Comparison of ENCODE assay signal across 8 cellular contexts in the genomic region with DNA sequence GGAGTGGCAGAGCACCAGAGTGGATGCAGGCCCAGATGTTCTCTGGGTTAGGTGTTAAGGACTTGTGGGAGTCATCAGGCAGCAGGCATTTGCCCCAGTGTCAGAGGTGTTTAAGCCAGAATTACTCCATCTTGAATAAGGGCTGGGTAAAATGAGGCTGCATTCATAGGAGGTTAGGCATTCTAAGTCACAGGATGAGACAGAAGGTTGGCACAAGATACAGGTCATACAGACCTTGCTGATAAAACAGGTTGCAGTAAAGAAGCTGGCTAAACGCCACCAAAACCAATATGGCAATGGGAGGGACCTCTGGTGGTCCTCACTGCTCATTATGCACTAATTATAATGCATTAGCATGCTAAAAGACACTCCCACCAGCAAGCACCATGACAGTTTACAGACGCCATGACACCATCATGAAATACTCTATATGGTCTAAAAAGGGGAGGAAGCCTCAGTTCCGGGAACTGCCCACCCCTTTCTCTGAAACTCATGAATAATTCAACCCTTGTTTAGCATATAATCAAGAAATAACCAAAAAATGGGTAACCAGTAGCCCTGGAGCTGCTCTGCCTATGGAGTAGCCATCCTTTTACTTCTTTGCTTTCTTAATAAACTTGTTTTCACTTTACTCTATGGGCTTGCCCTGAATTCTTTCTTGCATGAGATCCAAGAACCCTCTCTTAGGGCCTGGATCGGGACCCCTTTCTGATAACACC. TPM values are rescaled to one million over a fixed set of nuclear protein-coding genes. Genes with fewer than 3 reads are reported as not detected.
DNase-seq lines count a peak whose midpoint lies in the region; ATAC-seq, FAIRE-seq and TF ChIP-seq lines count a peak whose summit lies in the region.

No MANE protein-coding gene starts in this region.

- H3K4me3 ChIP-seq in endodermal cell (ENCODE audit: low read length), result peak overlapping the region; percentile 87
- H3K4me3 ChIP-seq in small intestine (ENCODE audit: low read depth in 1 of 2, low read length in 2 of 2), result peak overlapping the region; percentile 88 to 90

- peaks cover 24% of the 10 kb centered on the region for H3K36me3 Mint-ChIP-seq in endodermal cell (ENCODE audit: low read depth)

- H3K36me3 ChIP-seq in endodermal cell (ENCODE audit: control insufficient read depth, insufficient read depth, low read length) (peaks cover 16% of the 10 kb centered on the region), small intestine (ENCODE audit: control insufficient read depth in 2 of 2, insufficient read depth in 2 of 2, low read length in 2 of 2) (peaks cover 2 to 4% of the 10 kb centered on the region in 2 donors)

- peak overlapping the region; percentile 63 for H3K9ac ChIP-seq in endodermal cell (ENCODE audit: extremely low read depth, low read length, poor library complexity, severe bottlenecking)

- no peaks in the 10 kb centered on the region for H3K27me3 ChIP-seq in endodermal cell (ENCODE audit: control insufficient read depth, insufficient read depth, low read length, poor library complexity, severe bottlenecking)
- H3K27me3 ChIP-seq in small intestine (ENCODE audit: control insufficient read depth in 2 of 2, insufficient read depth in 2 of 2, low read length in 2 of 2), result no peaks in the 10 kb centered on the region

- H3K27me3 Mint-ChIP-seq in endodermal cell (ENCODE audit: insufficient read depth), result no peaks in the 10 kb centered on the region

- H3K27ac ChIP-seq in endodermal cell (ENCODE audit: low read depth, low read length), result no peak overlapping the region
- H3K27ac ChIP-seq in small intestine (ENCODE audit: low read depth in 1 of 2, low read length in 1 of 2), result peak overlapping the region; percentile 93 to 97

- peak; percentile 29 for ATAC-seq in HG03342 (IDR thresholded peaks at IDR 0.05; ENCODE audit: unreplicated experiment)
- ATAC-seq in omental fat pad (ENCODE audit: low FRiP score), result no peak
- ATAC-seq in HG03457 (IDR thresholded peaks at IDR 0.05; ENCODE audit: unreplicated experiment), result no peak

- no peaks in the 10 kb centered on the region for H3K9me3 Mint-ChIP-seq in endodermal cell

- no peaks in the 10 kb centered on the region for H3K4me1 ChIP-seq in endodermal cell (ENCODE audit: control insufficient read depth, insufficient read depth, low read length)
- peaks cover 8 to 13% of the 10 kb centered on the region in 2 donors for H3K4me1 ChIP-seq in small intestine (ENCODE audit: control insufficient read depth in 2 of 2, insufficient read depth in 1 of 2, low read depth in 1 of 2, low read length in 1 of 2)

- DNase-seq in DMS53 (lab: John Stamatoyannopoulos, UW), result peak; percentile 75
- DNase-seq in activated CD4-positive, alpha-beta T cell treated with anti-CD3 and anti-CD28 coated beads for 48 hours, result peak; percentile 83
- peak; percentile 47 for DNase-seq in endodermal cell
- DNase-seq in small intestine, result peak; percentile 48
- DNase-seq in omental fat pad (ENCODE audit: low spot score), result no peak
- no peak for DNase-seq in ureter (ENCODE audit: low spot score)

- no peak for FAIRE-seq in small intestine (lab: Jason Lieb, UNC)

- H3K9me3 ChIP-seq in endodermal cell (ENCODE audit: control insufficient read depth, low read length) (no peaks in the 10 kb centered on the region), small intestine (ENCODE audit: control insufficient read depth, low read depth) (no peaks in the 10 kb centered on the region)

- TF ChIP-seq CTCF in endodermal cell (conservative IDR thresholded peaks at IDR 0.05) (no peak), omental fat pad (IDR thresholded peaks at IDR 0.05) (no peak)

- WGBS in endodermal cell (ENCODE audit: insufficient coverage in 1 of 2, insufficient read length in 1 of 2), 2 experiments, result 87 to 94% methylated on average over 4 of the region's 4 CpGs
- WGBS in small intestine, 3 donors, result 10 to 50% (median 14%) methylated on average over 4 of the region's 4 CpGs

- peaks cover 17% of the 10 kb centered on the region for H3K4me1 Mint-ChIP-seq in endodermal cell

- peak overlapping the region; percentile 74 for H3K4me3 Mint-ChIP-seq in endodermal cell

- peak overlapping the region; percentile 91 for H3K27ac Mint-ChIP-seq in endodermal cell

RNA-seq across cellular contexts. Expression of a gene that starts 0.9 kb away (rescaled TPM):
- total RNA-seq in endodermal cell (10 to 100 TPM in 1 of 2 donors, under 1 TPM in 1; 0.77 to 27.0 TPM), omental fat pad (10 to 100 TPM in 1 of 4 donors, 1 to 10 TPM in 3; 3.2 to 13.4 (median 8.6) TPM), ureter (14.1 TPM)
- polyA plus RNA-seq in endodermal cell (2013, experiment 1 of 2), result 24.5 TPM
- 22.8 TPM for polyA plus RNA-seq in endodermal cell (2013, experiment 2 of 2)
- polyA plus RNA-seq in small intestine, result 10 to 100 TPM in 1 of 3 donors, 1 to 10 TPM in 2; 5.6 to 16.8 (median 7.8) TPM

RNA-seq across cellular contexts. Expression of a gene that starts 1.1 kb away (rescaled TPM):
- total RNA-seq in endodermal cell (under 1 TPM in 1 of 2 donors, not detected in 1; 0.92 TPM), omental fat pad (10 to 100 TPM in 1 of 4 donors, 1 to 10 TPM in 3; 1.1 to 12.9 (median 4.9) TPM), ureter (18.2 TPM)
- 0.46 TPM for polyA plus RNA-seq in endodermal cell (2013, experiment 1 of 2)
- 0.25 TPM for polyA plus RNA-seq in endodermal cell (2013, experiment 2 of 2)
- 1 to 10 TPM; 2.4 to 9.6 (median 4.0) TPM for polyA plus RNA-seq in small intestine

RNA-seq across cellular contexts. Expression of a gene that starts 19.2 kb away (rescaled TPM):
- total RNA-seq in endodermal cell (10 to 100 TPM; 32.2 to 48.2 TPM), omental fat pad (100 to 1,000 TPM in 3 of 4 donors, 10 to 100 TPM in 1; 93.9 to 433 (median 218) TPM), ureter (91.0 TPM)
- 31.3 TPM for polyA plus RNA-seq in endodermal cell (2013, experiment 1 of 2)
- polyA plus RNA-seq in endodermal cell (2013, experiment 2 of 2), result 24.1 TPM
- 100 to 1,000 TPM in 1 of 3 donors, 10 to 100 TPM in 1, 1 to 10 TPM in 1; 9.6 to 109 (median 34.9) TPM for polyA plus RNA-seq in small intestine

RNA-seq across cellular contexts. Expression of a gene that starts 46.3 kb away (rescaled TPM):
- 10 to 100 TPM; 85.4 to 94.4 TPM for total RNA-seq in endodermal cell
- 136 TPM for polyA plus RNA-seq in endodermal cell (2013, experiment 1 of 2)
- 119 TPM for polyA plus RNA-seq in endodermal cell (2013, experiment 2 of 2)
- polyA plus RNA-seq in small intestine, result 100 to 1,000 TPM in 1 of 3 donors, 10 to 100 TPM in 2; 46.5 to 101 (median 55.5) TPM
- total RNA-seq in omental fat pad, result 10 to 100 TPM; 40.6 to 55.7 (median 49.3) TPM
- total RNA-seq in ureter, result 117 TPM

RNA-seq across cellular contexts. Expression of a gene that starts 56.9 kb away (rescaled TPM):
- 10 to 100 TPM in 1 of 2 donors, 1 to 10 TPM in 1; 10.0 to 11.3 TPM for total RNA-seq in endodermal cell
- polyA plus RNA-seq in endodermal cell (2013, experiment 1 of 2), result 18.8 TPM
- polyA plus RNA-seq in endodermal cell (2013, experiment 2 of 2), result 17.2 TPM
- polyA plus RNA-seq in small intestine, result 1 to 10 TPM; 1.1 to 3.6 (median 1.3) TPM
- 1 to 10 TPM in 3 of 4 donors, under 1 TPM in 1; 0.72 to 4.4 (median 1.4) TPM for total RNA-seq in omental fat pad
- 3.6 TPM for total RNA-seq in ureter

Comparison
In these comparisons a context has a peak if more than half of its experiments do, and no peak if none do; other contexts are left out.
1. DNase-seq: peak in DMS53 (single experiment), activated CD4-positive, alpha-beta T cell treated with anti-CD3 and anti-CD28 coated beads for 48 hours (single experiment), endodermal cell (single experiment) and small intestine (single experiment); none in omental fat pad (single experiment) and ureter (single experiment).